20 cellular contexts compared by ENCODE assay signal in the genomic region with DNA sequence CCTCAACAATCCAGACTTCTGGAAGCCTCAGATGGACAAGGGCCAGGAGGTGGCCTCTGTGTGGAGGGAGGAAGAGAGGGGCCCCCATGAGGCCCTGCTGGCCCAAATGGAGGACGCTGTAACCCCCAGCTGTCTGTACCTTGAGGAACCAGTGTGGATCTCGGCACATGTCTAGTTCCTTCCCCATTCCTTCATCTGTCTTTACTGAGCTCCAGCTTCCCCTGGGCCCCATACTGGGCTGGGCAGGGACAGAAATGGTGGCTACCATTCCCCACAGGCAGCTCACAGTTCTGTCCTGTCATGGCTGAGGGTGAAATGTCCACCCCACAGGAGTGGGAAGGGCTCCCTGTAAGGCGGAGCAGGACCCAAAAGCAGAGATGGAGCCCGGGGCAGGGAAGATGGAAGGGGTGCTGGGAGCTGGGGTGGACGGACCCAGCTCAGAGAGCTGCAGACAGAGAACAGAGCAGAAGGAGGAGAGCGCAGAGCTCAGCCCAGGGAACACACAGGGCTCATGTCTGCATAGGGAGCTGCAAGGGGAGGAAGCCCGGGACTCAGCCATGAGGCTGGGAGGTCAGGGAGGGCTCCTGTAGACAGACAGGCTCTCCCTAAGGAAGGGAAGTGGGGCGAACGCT. TPM values are rescaled to one million over a fixed set of nuclear protein-coding genes. Genes with fewer than 3 reads are reported as not detected.
"Had no signal": no experiment of that assay in that cellular context is flagged by ENCODE, and none has a peak within 500 bp of the region (broad histone marks: within the 10 kb centered on the region; RNA-seq: fewer than 3 reads in every experiment).

No MANE protein-coding gene starts in this region.

- H3K4me3 ChIP-seq: ascending aorta, colonic mucosa, heart left ventricle, tibial nerve had no signal

- H3K4me1 ChIP-seq: ascending aorta, colonic mucosa had no signal

- ATAC-seq: activated CD8-positive, alpha-beta memory T cell treated with anti-CD3 and anti-CD28 coated beads, Interleukin-2, amount 10 ng/mL, durations not matched to agents 7 days and 5 days; natural killer cell had no signal

- H3K27ac ChIP-seq: ascending aorta, colonic mucosa, tibial nerve, WERI-Rb-1 had no signal

- H3K9me3 ChIP-seq: ascending aorta, colonic mucosa, heart left ventricle, tibial nerve had no signal

- H3K27me3 ChIP-seq: ascending aorta, colonic mucosa, heart left ventricle, tibial nerve had no signal

- DNase-seq: activated CD4-positive, alpha-beta memory T cell treated with anti-CD3 and anti-CD28 coated beads, Interleukin-2, amount 10 ng/mL, durations not matched to agents 7 days and 5 days; activated CD4-positive, alpha-beta T cell treated with anti-CD3 and anti-CD28 coated beads for 4 hours; activated CD8-positive, alpha-beta memory T cell treated with anti-CD3 and anti-CD28 coated beads, Interleukin-2, amount 10 ng/mL, durations not matched to agents 7 days and 5 days; colonic mucosa; erythroblast; kidney glomerular epithelial cell; mesenchymal stem cell; natural killer cell; retina; stimulated activated CD4-positive, alpha-beta T cell treated with anti-CD3 and anti-CD28 coated beads, Interleukin-2, amount 100 ng/mL, for 24 hours; stimulated activated naive CD4-positive, alpha-beta T cell treated with Interleukin-2 at 50 U/mL for 16 hours; substantia nigra; WERI-Rb-1 had no signal

- H3K36me3 ChIP-seq: ascending aorta, colonic mucosa, heart left ventricle, tibial nerve, WERI-Rb-1 had no signal

RNA-seq across cellular contexts. Expression of a gene that starts 22.8 kb away (rescaled TPM):
- total RNA-seq: activated CD4-positive, alpha-beta memory T cell treated with anti-CD3 and anti-CD28 coated beads, Interleukin-2, amount 10 ng/mL, durations not matched to agents 7 days and 5 days; activated CD8-positive, alpha-beta memory T cell treated with anti-CD3 and anti-CD28 coated beads, Interleukin-2, amount 10 ng/mL, durations not matched to agents 7 days and 5 days; activated T-helper 2 cell treated with anti-CD3 and anti-CD28 coated beads, Interferon-gamma antibody, Interleukin-2, Interleukin-4, amounts not matched to agents 10 μg/mL and 5 μg/mL and 100 μg/mL, durations not matched to agents 14 hours and 24 hours and 36 hours; ascending aorta; colonic mucosa; frontal cortex; liver; natural killer cell; T-helper 2 cell treated with Interferon-gamma antibody and Interleukin-4, amounts not matched to agents 100 ng/mL and 5 ng/mL, for 36 hours; tibial nerve had no signal
